Comparison of ENCODE assay signal across 17 cellular contexts in the genomic region with DNA sequence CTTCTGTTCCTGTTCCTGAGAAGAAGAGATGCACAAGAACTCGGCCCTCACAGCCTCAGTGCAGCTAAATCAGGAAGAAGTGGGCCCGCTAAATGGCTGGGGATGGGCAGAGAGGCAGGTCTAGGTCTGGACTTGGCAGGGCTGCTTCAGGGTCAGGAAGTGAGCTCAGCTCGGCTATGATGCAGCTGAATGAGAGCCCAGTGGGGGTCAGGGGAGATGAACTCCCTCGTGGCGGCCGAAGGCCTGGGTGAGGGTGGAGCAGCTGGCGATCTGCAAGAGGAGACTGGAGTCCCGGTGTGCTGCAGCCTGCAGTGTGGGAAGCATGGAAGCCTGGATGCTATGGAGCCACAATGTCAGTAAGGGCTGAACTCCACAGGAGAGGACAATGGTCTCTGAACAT.
"Had no signal": no experiment of that assay in that cellular context is flagged by ENCODE, and none has a peak within 500 bp of the region (broad histone marks: within the 10 kb centered on the region; RNA-seq: fewer than 3 reads in every experiment).

No MANE protein-coding gene starts in this region.

- H3K4me3 ChIP-seq: colonic mucosa, esophagus squamous epithelium, left lung, psoas muscle, right lobe of liver, smooth muscle cell, testis had no signal

- DNase-seq: activated CD4-positive, alpha-beta T cell treated with anti-CD3 and anti-CD28 coated beads, Interleukin-2, amount 10 ng/mL, durations not matched to agents 7 days and 5 days; activated CD8-positive, alpha-beta T cell treated with anti-CD3 and anti-CD28 coated beads, Interleukin-2, amount 10 ng/mL, durations not matched to agents 7 days and 5 days; activated naive CD4-positive, alpha-beta T cell treated with anti-CD3 and anti-CD28 coated beads for 36 hours; activated T-cell treated with anti-CD3 and anti-CD28 coated beads, Interleukin-2, amount 50 U/mL, for 24 hours; anterior cingulate cortex; central memory CD4-positive, alpha-beta T cell; colonic mucosa; esophagus squamous epithelium; hippocampal formation; mammary epithelial cell; psoas muscle; right lobe of liver; stimulated activated CD4-positive, alpha-beta T cell treated with anti-CD3 and anti-CD28 coated beads, Interleukin-4, amount 100 ng/mL, for 24 hours; T-cell; testis had no signal

- H3K9me3 ChIP-seq: colonic mucosa, esophagus squamous epithelium, left lung, psoas muscle, right lobe of liver, testis had no signal

- H3K27me3 ChIP-seq: colonic mucosa, esophagus squamous epithelium, right lobe of liver, testis had no signal

- H3K4me1 ChIP-seq: colonic mucosa, esophagus squamous epithelium, left lung, psoas muscle, right lobe of liver, testis had no signal

- H3K27ac ChIP-seq: colonic mucosa, esophagus squamous epithelium, left lung, psoas muscle, right lobe of liver, testis had no signal

- H3K4me2 ChIP-seq: smooth muscle cell had no signal

- H3K36me3 ChIP-seq: colonic mucosa, esophagus squamous epithelium, left lung, right lobe of liver had no signal
